In genomic region chr2:5699963-5700362, GRCh38 we compare ENCODE assay signal across 25 cellular contexts. TPM values are rescaled to one million over a fixed set of nuclear protein-coding genes. Genes with fewer than 3 reads are reported as not detected.
DNase-seq lines count a peak whose midpoint lies in the region; ATAC-seq and TF ChIP-seq lines count a peak whose summit lies in the region.
"Had no signal": no experiment of that assay in that cellular context is flagged by ENCODE, and none has a peak within 500 bp of the region (broad histone marks: within the 10 kb centered on the region; RNA-seq: fewer than 3 reads in every experiment).

No MANE protein-coding gene starts in this region.

- no peak overlapping the region for H3K27ac Mint-ChIP-seq in endodermal cell
- H3K27ac Mint-ChIP-seq: B cell, HFFc6 had no signal

- no peaks in the 10 kb centered on the region for H3K27me3 ChIP-seq in BLaER1 treated with 17β-estradiol and CSF1 and Interleukin-3, amounts not matched to agents 10 nM and 100 nM
- H3K27me3 ChIP-seq in MM.1S (replicated peaks; ENCODE audit: insufficient read depth, low read length) (no peaks in the 10 kb centered on the region), hepatocyte (no peaks in the 10 kb centered on the region), neuron (ENCODE audit: insufficient read depth, low read length) (no peaks in the 10 kb centered on the region), endodermal cell (ENCODE audit: control insufficient read depth, insufficient read depth, low read length, poor library complexity, severe bottlenecking) (no peaks in the 10 kb centered on the region)

- H3K36me3 Mint-ChIP-seq in endodermal cell (ENCODE audit: low read depth): peaks cover 6% of the 10 kb centered on the region

- no peak overlapping the region for H3K9ac ChIP-seq in BLaER1 treated with 17β-estradiol and CSF1 and Interleukin-3, amounts not matched to agents 10 nM and 100 nM
- H3K9ac ChIP-seq in MM.1S (ENCODE audit: low read length): peak overlapping the region; percentile 54; the same call in 1 of the 2 replicates
- no peak overlapping the region for H3K9ac ChIP-seq in endodermal cell (ENCODE audit: extremely low read depth, low read length, poor library complexity, severe bottlenecking)
- H3K9ac ChIP-seq: GM23248 had no signal

- peaks cover 7% of the 10 kb centered on the region for H3K27me3 Mint-ChIP-seq in endodermal cell (ENCODE audit: insufficient read depth)

- TF ChIP-seq CTCF in MM.1S (IDR thresholded peaks at IDR 0.05; ENCODE audit: low read length) (no peak), hepatocyte (IDR thresholded peaks at IDR 0.05; ENCODE audit: poor library complexity) (no peak), endodermal cell (conservative IDR thresholded peaks at IDR 0.05) (no peak)

- DNase-seq in MM.1S (no peak), hepatocyte (ENCODE audit: low spot score) (no peak), endodermal cell (no peak), NCI-H1436 treated with DMSO at 0.1 percent for 48 hours (lab: John Stamatoyannopoulos, UW) (no peak), Ammon's horn (ENCODE audit: low spot score) (no peak), left colon (no peak)
- DNase-seq: Calu3; DMS79 treated with DMSO at 0.1 percent for 48 hours; GM23248; HFFc6; KG1; NCI-H1092; NCI-H1417 treated with DMSO at 0.1 percent for 48 hours; NCI-H187 treated with DMSO at 0.1 percent for 48 hours; NCI-H2107; NCI-H524; NCI-H748 treated with DMSO at 0.1 percent for 48 hours; NK-92 treated with Interleukin-12 subunit alpha and Interleukin-12 subunit beta, amount 100 ng/mL, for 24 hours; PC-9 had no signal

- peaks cover 0 to 41% (median 21%) of the 10 kb centered on the region in 11 experiments; a peak in 14 of 22 replicates for H3K36me3 ChIP-seq in BLaER1 treated with 17β-estradiol and CSF1 and Interleukin-3, amounts not matched to agents 10 nM and 100 nM
- no peaks in the 10 kb centered on the region for H3K36me3 ChIP-seq in MM.1S (replicated peaks; ENCODE audit: insufficient read depth, low read length)
- H3K36me3 ChIP-seq in hepatocyte (replicated peaks; ENCODE audit: insufficient read depth, low read depth): no peaks in the 10 kb centered on the region
- peaks cover 77% of the 10 kb centered on the region for H3K36me3 ChIP-seq in neuron (ENCODE audit: insufficient read depth, low read length)
- H3K36me3 ChIP-seq in endodermal cell (ENCODE audit: control insufficient read depth, insufficient read depth, low read length): peaks cover 30% of the 10 kb centered on the region
- H3K36me3 ChIP-seq: HAP-1, SJSA1 had no signal

- H3K79me2 ChIP-seq in MM.1S (ENCODE audit: low read length) (peaks cover 8% of the 10 kb centered on the region; the same call in 1 of the 2 replicates), hepatocyte (peaks cover 59% of the 10 kb centered on the region)

- no peak for ATAC-seq in left colon
- ATAC-seq: Right ventricle myocardium inferior had no signal

- H3F3A ChIP-seq in MM.1S (ENCODE audit: insufficient read depth, low read length): peaks cover 40% of the 10 kb centered on the region

- no peak overlapping the region for H2AFZ ChIP-seq in MM.1S (ENCODE audit: low read length)
- no peak overlapping the region for H2AFZ ChIP-seq in hepatocyte
- H2AFZ ChIP-seq in neuron (ENCODE audit: low read depth, low read length): no peak overlapping the region
- H2AFZ ChIP-seq: GM23248, PC-9 had no signal

- H3K4me1 Mint-ChIP-seq in endodermal cell: peaks cover 18% of the 10 kb centered on the region

- no peaks in the 10 kb centered on the region for H3K9me3 Mint-ChIP-seq in endodermal cell

- no peaks in the 10 kb centered on the region; a peak in 1 of 22 replicates for H3K9me3 ChIP-seq in BLaER1 treated with 17β-estradiol and CSF1 and Interleukin-3, amounts not matched to agents 10 nM and 100 nM (replicated peaks in 1 of 11)
- H3K9me3 ChIP-seq in MM.1S (replicated peaks; ENCODE audit: insufficient read depth, low read length) (no peaks in the 10 kb centered on the region), hepatocyte (ENCODE audit: low read depth) (no peaks in the 10 kb centered on the region), neuron (ENCODE audit: low read length) (no peaks in the 10 kb centered on the region), endodermal cell (ENCODE audit: control insufficient read depth, low read length) (no peaks in the 10 kb centered on the region)
- H3K9me3 ChIP-seq: HAP-1, SJSA1 had no signal

- H3K9me2 ChIP-seq in MM.1S (replicated peaks; ENCODE audit: insufficient read depth, low read length) (no peaks in the 10 kb centered on the region), hepatocyte (replicated peaks; ENCODE audit: insufficient read depth) (no peaks in the 10 kb centered on the region)

- H3K4me3 ChIP-seq in BLaER1 treated with 17β-estradiol and CSF1 and Interleukin-3, amounts not matched to agents 10 nM and 100 nM: no peak overlapping the region
- H3K4me3 ChIP-seq in MM.1S (ENCODE audit: low read length) (peak overlapping the region; percentile 31; the same call in 1 of the 2 replicates), hepatocyte (no peak overlapping the region), neuron (ENCODE audit: low read length) (peak overlapping the region; percentile 98), endodermal cell (ENCODE audit: low read length) (no peak overlapping the region)
- H3K4me3 ChIP-seq: GM23248, HAP-1, PC-9, SJSA1 had no signal

- peak overlapping the region in 10 of 11 experiments; percentile 39 to 98 (median 76); a peak in 20 of 22 replicates for H3K4me2 ChIP-seq in BLaER1 treated with 17β-estradiol and CSF1 and Interleukin-3, amounts not matched to agents 10 nM and 100 nM
- H3K4me2 ChIP-seq in MM.1S (ENCODE audit: low read depth, low read length) (peak overlapping the region; percentile 72), hepatocyte (peak overlapping the region; percentile 90)
- H3K4me2 ChIP-seq: PC-9 had no signal

- no peak overlapping the region for H3K4me3 Mint-ChIP-seq in endodermal cell
- H3K4me3 Mint-ChIP-seq: B cell, HFFc6 had no signal

- H4K20me1 ChIP-seq in BLaER1 treated with 17β-estradiol and CSF1 and Interleukin-3, amounts not matched to agents 10 nM and 100 nM: peaks cover 0 to 53% (median 13%) of the 10 kb centered on the region in 11 experiments; a peak in 11 of 22 replicates
- no peaks in the 10 kb centered on the region for H4K20me1 ChIP-seq in MM.1S (ENCODE audit: insufficient read depth, low read length)
- peaks cover 29% of the 10 kb centered on the region for H4K20me1 ChIP-seq in hepatocyte (ENCODE audit: insufficient read depth, poor library complexity, severe bottlenecking)

- H3K4me1 ChIP-seq in BLaER1 treated with 17β-estradiol and CSF1 and Interleukin-3, amounts not matched to agents 10 nM and 100 nM: peaks cover 16 to 38% (median 32%) of the 10 kb centered on the region in 10 experiments
- H3K4me1 ChIP-seq in MM.1S (ENCODE audit: low read length) (peaks cover 12% of the 10 kb centered on the region; the same call in 1 of the 2 replicates), hepatocyte (ENCODE audit: insufficient read depth) (no peaks in the 10 kb centered on the region), neuron (ENCODE audit: insufficient read depth, low read length) (peaks cover 42% of the 10 kb centered on the region), endodermal cell (ENCODE audit: control insufficient read depth, insufficient read depth, low read length) (peaks cover 4% of the 10 kb centered on the region)
- H3K4me1 ChIP-seq: HAP-1, SJSA1 had no signal

- 0 out of 22 replicates have a peak overlapping the region, but pooled peaks of 1 of the 11 experiments have one; percentile 24 for H3K27ac ChIP-seq in BLaER1 treated with 17β-estradiol and CSF1 and Interleukin-3, amounts not matched to agents 10 nM and 100 nM
- peak overlapping the region; percentile 95 for H3K27ac ChIP-seq in MM.1S (ENCODE audit: low read length)
- H3K27ac ChIP-seq in hepatocyte: no peak overlapping the region
- H3K27ac ChIP-seq in endodermal cell (ENCODE audit: low read depth, low read length): no peak overlapping the region
- H3K27ac ChIP-seq: GM23248, PC-9, SJSA1 had no signal

- WGBS in hepatocyte (ENCODE audit: low lambda C conversion rate, missing lambda C conversion rate): 72% methylated on average over 4 of the region's 4 CpGs
- WGBS in endodermal cell (ENCODE audit: insufficient coverage in 1 of 2, insufficient read length in 1 of 2), 2 experiments: 90 to 100% methylated on average over 3 to 4 of the region's 4 CpGs

- intact Hi-C loops in left colon (cut with DNase I, micrococcal nuclease): no loop called here

RNA-seq across cellular contexts. Expression of gene SOX11, which starts 7.8 kb away (rescaled TPM):
- total RNA-seq in hepatocyte (16.6 and 20.7 TPM in 2 replicates), endodermal cell (10 to 100 TPM; 35.9 to 48.9 TPM), left colon (under 1 TPM in 1 of 2 donors, not detected in 1; 0.78 TPM)
- 2.5 and 3.0 TPM in 2 replicates for polyA plus RNA-seq in hepatocyte
- 117 TPM for polyA plus RNA-seq in endodermal cell (2013, experiment 1 of 2)
- polyA plus RNA-seq in endodermal cell (2013, experiment 2 of 2): 117 TPM
- total RNA-seq: B cell, Calu3, HFFc6, PC-9 had no signal

Comparison
In these comparisons a context has a peak if more than half of its experiments do, and no peak if none do; other contexts are left out.
1. H3K4me3 ChIP-seq: peak in MM.1S (single experiment) and neuron (single experiment); none in BLaER1 treated with 17β-estradiol and CSF1 and Interleukin-3, amounts not matched to agents 10 nM and 100 nM (0 of 10), hepatocyte (single experiment) and endodermal cell (single experiment).
2. Peak in every context shown above with its lines, with median percentiles within 50 percentile points of each other: H3K4me2 ChIP-seq.